15 cellular contexts compared by ENCODE assay signal in genomic region chr3:150357140-150357539, GRCh38. TPM values are rescaled to one million over a fixed set of nuclear protein-coding genes. Genes with fewer than 3 reads are reported as not detected.
DNase-seq lines count a peak whose midpoint lies in the region; ATAC-seq, FAIRE-seq and TF ChIP-seq lines count a peak whose summit lies in the region.
"Had no signal": no experiment of that assay in that cellular context is flagged by ENCODE, and none has a peak within 500 bp of the region (broad histone marks: within the 10 kb centered on the region; RNA-seq: fewer than 3 reads in every experiment).

No MANE protein-coding gene starts in this region.

- H2AFZ ChIP-seq in IMR-90 (replicated peaks; ENCODE audit: low read length, poor library complexity) = no peak overlapping the region
- no peak overlapping the region for H2AFZ ChIP-seq in H1 (ENCODE audit: low read length)
- H2AFZ ChIP-seq in trophoblast cell (ENCODE audit: insufficient read depth, low read length, poor library complexity) = no peak overlapping the region

- H4K20me1 ChIP-seq in IMR-90 (ENCODE audit: insufficient read depth, low read length) = no peaks in the 10 kb centered on the region
- no peaks in the 10 kb centered on the region for H4K20me1 ChIP-seq in H1 (replicated peaks in 1 of 2; ENCODE audit: control insufficient read depth in 1 of 2, insufficient read depth in 2 of 2, low read length in 2 of 2)
- H4K20me1 ChIP-seq: BLaER1 had no signal

- H4K91ac ChIP-seq in IMR-90 (ENCODE audit: insufficient read depth, low read depth, low read length) = no peak overlapping the region
- no peak overlapping the region for H4K91ac ChIP-seq in H1 (replicated peaks; ENCODE audit: insufficient read length, low read length)
- H4K91ac ChIP-seq in trophoblast cell (ENCODE audit: low read depth, low read length) = no peak overlapping the region

- no peaks in the 10 kb centered on the region for H3K9me1 ChIP-seq in IMR-90 (ENCODE audit: insufficient read depth, low read length)

- H3K27ac ChIP-seq in heart left ventricle = no peak overlapping the region
- H3K27ac ChIP-seq in IMR-90 (ENCODE audit: insufficient read depth, low read length) = no peak overlapping the region
- no peak overlapping the region for H3K27ac ChIP-seq in H1 (ENCODE audit: low read depth, low read length)
- no peak overlapping the region for H3K27ac ChIP-seq in trophoblast cell (ENCODE audit: low read depth, low read length)
- H3K27ac ChIP-seq: BLaER1 had no signal

- no peak for TF ChIP-seq EP300 in H1 (IDR thresholded peaks at IDR 0.05; ENCODE audit: borderline replicate concordance in 1 of 2, low read depth in 2 of 2, low read length in 2 of 2)

- no peak overlapping the region; the same call in 2 of the 3 replicates for H2BK15ac ChIP-seq in IMR-90 (ENCODE audit: low read depth, low read length)
- peak overlapping the region; percentile 85 for H2BK15ac ChIP-seq in H1 (ENCODE audit: low read length)

- H3K27me3 ChIP-seq in heart left ventricle (no peaks in the 10 kb centered on the region), IMR-90 (ENCODE audit: control insufficient read depth, insufficient read depth, low read length) (no peaks in the 10 kb centered on the region), H1 (replicated peaks in 1 of 4; ENCODE audit: control insufficient read depth in 3 of 4, extremely low read depth in 1 of 4, insufficient read depth in 3 of 4, low read length in 3 of 4) (no peaks in the 10 kb centered on the region), trophoblast cell (ENCODE audit: insufficient read depth, low read length) (no peaks in the 10 kb centered on the region)
- H3K27me3 ChIP-seq: BLaER1 had no signal

- H3K23me2 ChIP-seq in H1 (ENCODE audit: low read depth, low read length) = no peaks in the 10 kb centered on the region

- H2BK12ac ChIP-seq in H1 (ENCODE audit: low read depth, low read length) (no peak overlapping the region), trophoblast cell (ENCODE audit: low read length) (peak overlapping the region; percentile 1)

- no peak overlapping the region for H3K4me2 ChIP-seq in IMR-90 (ENCODE audit: low read depth, low read length)
- no peak overlapping the region for H3K4me2 ChIP-seq in H1 (ENCODE audit: insufficient read depth in 1 of 2, low read depth in 2 of 2, low read length in 2 of 2)
- no peak overlapping the region for H3K4me2 ChIP-seq in trophoblast cell (ENCODE audit: low read length)
- H3K4me2 ChIP-seq: BLaER1 had no signal

- no peak overlapping the region for H4K8ac ChIP-seq in IMR-90 (ENCODE audit: low read depth in 2 of 2, low read length in 2 of 2)
- H4K8ac ChIP-seq in H1 (ENCODE audit: extremely low read depth, insufficient read depth, low read length) = no peak overlapping the region
- no peak overlapping the region for H4K8ac ChIP-seq in trophoblast cell (ENCODE audit: low read depth, low read length)

- CTCF ChIA-PET in IMR-90 (lab: Yijun Ruan, JAX) (no interaction called here), H1 (lab: Charles Lee; ENCODE audit: partially characterized antibody) (no interaction called here)

- H2BK20ac ChIP-seq in IMR-90 (ENCODE audit: low read depth, low read length) (no peak overlapping the region), H1 (ENCODE audit: low read length) (no peak overlapping the region)

- dilution Hi-C loops in IMR-90 (cut with HindIII; ENCODE audit: low sequenced_read_pairs, unreplicated experiment) = no loop called here

- H3K56ac ChIP-seq in IMR-90 (ENCODE audit: extremely low read depth, insufficient read depth, low read length) (no peak overlapping the region), H1 (replicated peaks; ENCODE audit: insufficient read length, low read depth, low read length) (no peak overlapping the region)

- 70 to 81% (median 74%) methylated on average over 1 of the region's 1 CpG for WGBS in heart left ventricle, 4 donors
- WGBS in IMR-90 (ENCODE audit: extremely low coverage in 2 of 2, insufficient read length in 1 of 2), 2 experiments = no CpG with 5 or more reads among the region's 1 CpG
- 88% methylated on average over 1 of the region's 1 CpG; no CpG with 5 or more reads in 1 of the 2 experiments for WGBS in H1 (ENCODE audit: extremely low coverage in 1 of 2, insufficient coverage in 1 of 2, insufficient read length in 1 of 2, insufficient replicate concordance in 2 of 2, low coverage in 1 of 2, low lambda C conversion rate in 2 of 2, missing lambda C conversion rate in 1 of 2), 2 experiments
- WGBS in trophoblast cell (ENCODE audit: extremely low coverage, insufficient coverage, insufficient read length) = no CpG with 5 or more reads among the region's 1 CpG

- H3K4me3 ChIP-seq in heart left ventricle = no peak overlapping the region
- no peak overlapping the region for H3K4me3 ChIP-seq in IMR-90 (ENCODE audit: insufficient read depth, low read depth, low read length)
- H3K4me3 ChIP-seq in H1 (ENCODE audit: extremely low read depth in 1 of 4, insufficient read depth in 2 of 4, low read depth in 3 of 4, low read length in 4 of 4) = no peak overlapping the region
- H3K4me3 ChIP-seq in trophoblast cell (ENCODE audit: low read depth, low read length) = no peak overlapping the region
- H3K4me3 ChIP-seq: BLaER1 had no signal

- TF ChIP-seq POLR2A in heart left ventricle (IDR thresholded peaks at IDR 0.05) = no peak
- no peak for TF ChIP-seq POLR2A in IMR-90 (IDR thresholded peaks at IDR 0.05; ENCODE audit: low read depth, low read length)
- TF ChIP-seq POLR2A in H1 (IDR thresholded peaks at IDR 0.05; ENCODE audit: control extremely low read depth in 1 of 2, low read depth in 2 of 2, low read length in 2 of 2) = no peak

- ATAC-seq in heart left ventricle (peak in 3 of 4 donors; percentile 53 to 70 (median 69)), IMR-90 (ENCODE audit: low read depth) (no peak)

- H3K36me3 ChIP-seq in heart left ventricle (no peaks in the 10 kb centered on the region), IMR-90 (ENCODE audit: control insufficient read depth, insufficient read depth, low read length) (no peaks in the 10 kb centered on the region), H1 (ENCODE audit: control insufficient read depth in 2 of 4, insufficient read depth in 4 of 4, low read length in 3 of 4) (no peaks in the 10 kb centered on the region), trophoblast cell (ENCODE audit: control insufficient read depth in 1 of 2, insufficient read depth in 2 of 2, low read length in 2 of 2) (no peaks in the 10 kb centered on the region)
- H3K36me3 ChIP-seq: BLaER1 had no signal

- in situ Hi-C loops in IMR-90 (cut with MboI; ENCODE audit: low sequenced_read_pairs) = no loop called here

- H2BK5ac ChIP-seq in IMR-90 (ENCODE audit: low read depth, low read length, poor library complexity, severe bottlenecking) (no peak overlapping the region), H1 (ENCODE audit: low read depth, low read length) (no peak overlapping the region), trophoblast cell (ENCODE audit: low read depth, low read length, poor library complexity) (no peak overlapping the region)

- no TSS peak for BruUV-seq in IMR-90 (replicated peaks; lab: Mats Ljungman, UMichigan)

- no peaks in the 10 kb centered on the region for H3K9me3 ChIP-seq in heart left ventricle
- H3K9me3 ChIP-seq in IMR-90 (ENCODE audit: control insufficient read depth, insufficient read depth, low read length) = no peaks in the 10 kb centered on the region
- no peaks in the 10 kb centered on the region for H3K9me3 ChIP-seq in H1 (ENCODE audit: insufficient read depth in 2 of 2, low read depth in 1 of 2, low read length in 1 of 2)
- H3K9me3 ChIP-seq in trophoblast cell (ENCODE audit: insufficient read depth, low read depth, low read length) = no peaks in the 10 kb centered on the region
- H3K9me3 ChIP-seq: BLaER1, Caco-2 had no signal

- no peak for FAIRE-seq in H1 (lab: Jason Lieb, UNC)
- FAIRE-seq: GM19239, H54 had no signal

- H3K18ac ChIP-seq in IMR-90 (ENCODE audit: low read depth, low read length) (no peak overlapping the region), H1 (ENCODE audit: extremely low read depth, low read length) (no peak overlapping the region), trophoblast cell (ENCODE audit: low read length) (no peak overlapping the region)

- H3K14ac ChIP-seq in IMR-90 (replicated peaks; ENCODE audit: low read depth, low read length) (no peak overlapping the region), H1 (ENCODE audit: insufficient read length) (no peak overlapping the region), trophoblast cell (ENCODE audit: low read length) (no peak overlapping the region)

- H3K79me1 ChIP-seq in IMR-90 (ENCODE audit: low read depth in 1 of 2, low read length in 2 of 2) = no peaks in the 10 kb centered on the region
- no peaks in the 10 kb centered on the region for H3K79me1 ChIP-seq in H1 (ENCODE audit: low read depth, low read length)
- no peaks in the 10 kb centered on the region for H3K79me1 ChIP-seq in trophoblast cell (ENCODE audit: low read length)

- H2AK5ac ChIP-seq in IMR-90 (ENCODE audit: low read depth, low read length) = peak overlapping the region; percentile 90; the same call in 1 of the 2 replicates
- H2AK5ac ChIP-seq in H1 (ENCODE audit: low read depth, low read length) = no peak overlapping the region
- no peak overlapping the region for H2AK5ac ChIP-seq in trophoblast cell (ENCODE audit: low read length)

- H3K4ac ChIP-seq in IMR-90 (ENCODE audit: low read depth, low read length) (no peak overlapping the region), H1 (replicated peaks; ENCODE audit: insufficient read length, low read depth, low read length) (no peak overlapping the region), trophoblast cell (ENCODE audit: low read depth, low read length) (no peak overlapping the region)

- peaks cover 0 to 10% (median 0%) of the 10 kb centered on the region in 12 donors for H3K4me1 ChIP-seq in heart left ventricle
- H3K4me1 ChIP-seq in IMR-90 (ENCODE audit: control insufficient read depth, insufficient read depth, low read length) = no peaks in the 10 kb centered on the region
- no peaks in the 10 kb centered on the region; a peak in 1 of 7 replicates for H3K4me1 ChIP-seq in H1 (replicated peaks in 1 of 4; ENCODE audit: control insufficient read depth in 3 of 4, insufficient read depth in 4 of 4, low read length in 3 of 4)
- H3K4me1 ChIP-seq in trophoblast cell (ENCODE audit: control insufficient read depth in 1 of 2, insufficient read depth in 2 of 2, low read length in 2 of 2) = no peaks in the 10 kb centered on the region
- H3K4me1 ChIP-seq: BLaER1 had no signal

- no peak overlapping the region for H4K12ac ChIP-seq in trophoblast cell (ENCODE audit: low read depth, low read length)

- H2AK9ac ChIP-seq in IMR-90 (replicated peaks; ENCODE audit: low read depth, low read length, poor library complexity) = no peak overlapping the region

- H3K9ac ChIP-seq in IMR-90 (ENCODE audit: low read depth, low read length) = no peak overlapping the region
- H3K9ac ChIP-seq in H1 (replicated peaks in 1 of 4; ENCODE audit: extremely low read depth in 1 of 4, low read depth in 3 of 4, low read length in 3 of 4) = no peak overlapping the region
- no peak overlapping the region for H3K9ac ChIP-seq in trophoblast cell (ENCODE audit: low read length)
- H3K9ac ChIP-seq: BLaER1 had no signal

- TF ChIP-seq CTCF in heart left ventricle (IDR thresholded peaks at IDR 0.05) (no peak), IMR-90 (conservative IDR thresholded peaks at IDR 0.05; ENCODE audit: low read depth, low read length) (no peak), H1 (IDR thresholded peaks at IDR 0.05; ENCODE audit: control extremely low read depth in 1 of 3, insufficient read depth in 1 of 3, low read depth in 1 of 3, low read length in 3 of 3) (no peak)

- H3K23ac ChIP-seq in IMR-90 (ENCODE audit: low read depth, low read length) (0 out of 2 replicates have a peak overlapping the region, but pooled peaks have one; percentile 8), H1 (ENCODE audit: insufficient read length) (no peak overlapping the region), trophoblast cell (ENCODE audit: low read length) (no peak overlapping the region)

- POLR2A ChIA-PET in IMR-90 (lab: Charles Lee; ENCODE audit: unreplicated experiment) (no interaction called here), H1 (lab: Charles Lee; ENCODE audit: partially characterized antibody) (no interaction called here)

- no peak for TF ChIP-seq RAD21 in IMR-90 (IDR thresholded peaks at IDR 0.05; ENCODE audit: low read length)
- TF ChIP-seq RAD21 in H1 (IDR thresholded peaks at IDR 0.05 in 1 of 2, conservative IDR thresholded peaks at IDR 0.05 in 1 of 2; ENCODE audit: low read depth in 2 of 2, low read length in 2 of 2) = no peak

- H3K79me2 ChIP-seq in H1 (ENCODE audit: control insufficient read depth in 1 of 2, insufficient read depth in 2 of 2, low read length in 2 of 2) (no peaks in the 10 kb centered on the region), trophoblast cell (ENCODE audit: control insufficient read depth, insufficient read depth, low read length, poor library complexity) (no peaks in the 10 kb centered on the region)

- H2BK120ac ChIP-seq in IMR-90 (ENCODE audit: low read depth, low read length) = no peak overlapping the region
- no peak overlapping the region for H2BK120ac ChIP-seq in H1 (replicated peaks; ENCODE audit: low read depth, low read length)
- no peak overlapping the region for H2BK120ac ChIP-seq in trophoblast cell (ENCODE audit: insufficient read depth, low read length, poor library complexity)

- no peak for DNase-seq in heart left ventricle
- DNase-seq in cardiac septum (ENCODE audit: low spot score) = no peak
- no peak for DNase-seq in IMR-90
- DNase-seq in H1 (ENCODE audit: low read depth in 1 of 2, low spot score in 2 of 2) = no peak
- no peak for DNase-seq in trophoblast cell
- no peak for DNase-seq in dermis blood vessel endothelial cell
- no peak for DNase-seq in T-helper 9 cell
- DNase-seq: 8988T; AML-193; Caco-2; CD8-positive, alpha-beta memory T cell; GF-D8 had no signal

- H4K5ac ChIP-seq in IMR-90 (ENCODE audit: low read depth, low read length) (no peak overlapping the region), H1 (ENCODE audit: insufficient read length, low read depth, low read length) (no peak overlapping the region)

- intact Hi-C loops in heart left ventricle (cut with DNase I) = no loop called here
- intact Hi-C loops in cardiac septum (cut with DNase I) = no loop called here
- intact Hi-C loops in IMR-90 (cut with micrococcal nuclease) = loop anchor here (1.0 kb wide), 1 partner anchor 9 kb away; no protein-coding TSS in a partner anchor

RNA-seq across cellular contexts. Expression of gene TSC22D2, which starts 51.0 kb away (rescaled TPM):
- total RNA-seq in heart left ventricle = 10 to 100 TPM; 12.7 to 55.8 (median 32.6) TPM
- 10 to 100 TPM; 11.5 to 22.6 TPM for polyA plus RNA-seq in heart left ventricle
- 66.0 TPM for total RNA-seq in cardiac septum
- total RNA-seq in IMR-90 (2012; rRNA removed) = 12.2 and 15.8 TPM in 2 replicates
- polyA plus RNA-seq in IMR-90 (2012; rRNA removed) = 16.7 and 20.5 TPM in 2 replicates
- 6.3 and 8.5 TPM in 2 replicates for polyA plus RNA-seq in IMR-90 (2012; cell fraction: cytosol; rRNA removed)
- 8.2 and 33.9 TPM in 2 replicates for polyA plus RNA-seq in IMR-90 (2012; cell fraction: nucleus; rRNA removed; ENCODE audit: low replicate concordance)
- total RNA-seq in H1 (2021; fragmentation: NEBNext Ultra II Directional; extraction: Animal tissue kit (Norgen Biotek cat#: 25700)) = 25.8 and 27.6 TPM in 2 replicates
- polyA plus RNA-seq in H1 (2011; rRNA removed) = 3.4 and 3.6 TPM in 2 replicates
- polyA plus RNA-seq in H1 (2011; cell fraction: cytosol; rRNA removed) = 4.0 TPM
- polyA plus RNA-seq in H1 (2011; cell fraction: nucleus; rRNA removed) = 8.6 TPM
- polyA plus RNA-seq in H1 (2012, experiment 1 of 2) = 12.4 to 18.6 TPM (median 14.0 TPM) in 4 replicates
- polyA plus RNA-seq in H1 (2012, experiment 2 of 2) = 3.9 TPM
- polyA plus RNA-seq in H1 (2013, experiment 1 of 2) = 15.7 TPM
- 13.9 TPM for polyA plus RNA-seq in H1 (2013, experiment 2 of 2)
- polyA minus RNA-seq in H1 (2011; rRNA and poly(A)+ RNA removed) = 12.9 and 14.9 TPM in 2 replicates
- polyA minus RNA-seq in H1 (2011; cell fraction: cytosol; rRNA and poly(A)+ RNA removed) = 15.6 TPM
- polyA minus RNA-seq in H1 (2011; cell fraction: nucleus; rRNA and poly(A)+ RNA removed) = 42.9 TPM
- 64.7 and 65.3 TPM in 2 replicates for polyA plus RNA-seq in trophoblast cell (2013)
- total RNA-seq in dermis blood vessel endothelial cell = 7.0 and 7.4 TPM in 2 replicates
